1 cellular context compared by ENCODE assay signal in genomic region chr14:63972323-63972932, GRCh38.
TF ChIP-seq lines count a peak whose summit lies in the region.

No MANE protein-coding gene starts in this region.

TF ChIP-seq in A549, 52 proteins besides CTCF, POLR2A, EP300 and RAD21 (continued from another document):
- TF ChIP-seq PBX3 (IDR thresholded peaks at IDR 0.05): no peak
- TF ChIP-seq NFE2L2 (conservative IDR thresholded peaks at IDR 0.05; ENCODE audit: low read length): no peak
